Comparison of ENCODE assay signal across 2 cellular contexts in the genomic region with DNA sequence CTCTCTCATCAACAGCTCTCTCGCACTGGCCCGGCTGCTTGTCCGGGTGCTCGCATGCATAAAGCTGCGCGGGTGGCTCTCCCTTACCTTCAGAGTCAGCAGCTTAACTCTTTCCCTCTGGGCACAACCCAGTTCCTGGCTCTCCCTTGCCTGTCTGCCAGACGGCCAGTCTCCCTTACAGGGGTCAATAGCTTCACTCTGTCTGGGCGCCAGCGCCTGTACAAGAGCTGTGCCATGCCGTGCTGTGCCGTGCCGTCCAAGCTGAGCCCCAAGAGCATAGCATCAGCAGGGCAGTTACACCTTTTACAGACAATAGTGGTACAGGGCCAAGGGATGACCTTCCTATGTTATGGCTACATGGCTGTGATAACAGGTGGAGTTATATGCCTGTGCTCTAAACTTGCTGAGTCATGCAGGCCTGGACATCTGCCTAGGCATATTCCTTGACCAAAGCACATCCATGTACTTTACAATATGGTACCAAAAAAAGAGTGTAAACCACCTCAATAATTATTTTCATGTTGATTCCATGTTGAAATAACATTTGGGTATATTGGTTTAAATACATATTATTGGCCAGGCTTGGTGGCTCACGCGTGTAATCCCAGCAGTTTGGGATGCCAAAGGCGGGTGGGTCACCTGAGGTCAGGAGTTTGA.
TF ChIP-seq lines count a peak whose summit lies in the region.

No MANE protein-coding gene starts in this region.

TF ChIP-seq in WTC11, 78 proteins besides CTCF, POLR2A, EP300 and RAD21:
- TF ChIP-seq, protein P1, sequence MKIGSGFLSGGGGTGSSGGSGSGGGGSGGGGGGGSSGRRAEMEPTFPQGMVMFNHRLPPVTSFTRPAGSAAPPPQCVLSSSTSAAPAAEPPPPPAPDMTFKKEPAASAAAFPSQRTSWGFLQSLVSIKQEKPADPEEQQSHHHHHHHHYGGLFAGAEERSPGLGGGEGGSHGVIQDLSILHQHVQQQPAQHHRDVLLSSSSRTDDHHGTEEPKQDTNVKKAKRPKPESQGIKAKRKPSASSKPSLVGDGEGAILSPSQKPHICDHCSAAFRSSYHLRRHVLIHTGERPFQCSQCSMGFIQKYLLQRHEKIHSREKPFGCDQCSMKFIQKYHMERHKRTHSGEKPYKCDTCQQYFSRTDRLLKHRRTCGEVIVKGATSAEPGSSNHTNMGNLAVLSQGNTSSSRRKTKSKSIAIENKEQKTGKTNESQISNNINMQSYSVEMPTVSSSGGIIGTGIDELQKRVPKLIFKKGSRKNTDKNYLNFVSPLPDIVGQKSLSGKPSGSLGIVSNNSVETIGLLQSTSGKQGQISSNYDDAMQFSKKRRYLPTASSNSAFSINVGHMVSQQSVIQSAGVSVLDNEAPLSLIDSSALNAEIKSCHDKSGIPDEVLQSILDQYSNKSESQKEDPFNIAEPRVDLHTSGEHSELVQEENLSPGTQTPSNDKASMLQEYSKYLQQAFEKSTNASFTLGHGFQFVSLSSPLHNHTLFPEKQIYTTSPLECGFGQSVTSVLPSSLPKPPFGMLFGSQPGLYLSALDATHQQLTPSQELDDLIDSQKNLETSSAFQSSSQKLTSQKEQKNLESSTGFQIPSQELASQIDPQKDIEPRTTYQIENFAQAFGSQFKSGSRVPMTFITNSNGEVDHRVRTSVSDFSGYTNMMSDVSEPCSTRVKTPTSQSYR (CRISPR knock-in tag; IDR thresholded peaks at IDR 0.05) = no peak
- TF ChIP-seq, protein P2, sequence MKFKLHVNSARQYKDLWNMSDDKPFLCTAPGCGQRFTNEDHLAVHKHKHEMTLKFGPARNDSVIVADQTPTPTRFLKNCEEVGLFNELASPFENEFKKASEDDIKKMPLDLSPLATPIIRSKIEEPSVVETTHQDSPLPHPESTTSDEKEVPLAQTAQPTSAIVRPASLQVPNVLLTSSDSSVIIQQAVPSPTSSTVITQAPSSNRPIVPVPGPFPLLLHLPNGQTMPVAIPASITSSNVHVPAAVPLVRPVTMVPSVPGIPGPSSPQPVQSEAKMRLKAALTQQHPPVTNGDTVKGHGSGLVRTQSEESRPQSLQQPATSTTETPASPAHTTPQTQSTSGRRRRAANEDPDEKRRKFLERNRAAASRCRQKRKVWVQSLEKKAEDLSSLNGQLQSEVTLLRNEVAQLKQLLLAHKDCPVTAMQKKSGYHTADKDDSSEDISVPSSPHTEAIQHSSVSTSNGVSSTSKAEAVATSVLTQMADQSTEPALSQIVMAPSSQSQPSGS (CRISPR knock-in tag; IDR thresholded peaks at IDR 0.05; ENCODE audit: borderline replicate concordance, low read depth) = no peak
- peak; percentile 78; the same call in 1 of the 2 replicates for TF ChIP-seq NFE2L1 (CRISPR knock-in tag; IDR thresholded peaks at IDR 0.05)

TF ChIP-seq in HepG2, 621 proteins besides CTCF, POLR2A, EP300 and RAD21:
- TF ChIP-seq, protein P3, sequence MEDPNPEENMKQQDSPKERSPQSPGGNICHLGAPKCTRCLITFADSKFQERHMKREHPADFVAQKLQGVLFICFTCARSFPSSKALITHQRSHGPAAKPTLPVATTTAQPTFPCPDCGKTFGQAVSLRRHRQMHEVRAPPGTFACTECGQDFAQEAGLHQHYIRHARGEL (CRISPR knock-in tag; IDR thresholded peaks at IDR 0.05) = no peak
- TF ChIP-seq NFE2L2 (IDR thresholded peaks at IDR 0.05; ENCODE audit: low read length) (peak; percentile 95), ZNF333 (CRISPR knock-in tag; IDR thresholded peaks at IDR 0.05; ENCODE audit: borderline replicate concordance) (no peak), MAFF (IDR thresholded peaks at IDR 0.05; ENCODE audit: low read depth, low read length) (peak; percentile 75), SATB2 (CRISPR knock-in tag; IDR thresholded peaks at IDR 0.05) (no peak), MAFG (CRISPR knock-in tag; IDR thresholded peaks at IDR 0.05) (0 out of 2 replicates have a peak, but pooled peaks have one; percentile 32), MAFK (conservative IDR thresholded peaks at IDR 0.05 in 1 of 2, IDR thresholded peaks at IDR 0.05 in 1 of 2; ENCODE audit: low read length in 2 of 2) (peak; percentile 78 to 79), ZNF605 (CRISPR knock-in tag; IDR thresholded peaks at IDR 0.05) (no peak), NFE2 (CRISPR knock-in tag; IDR thresholded peaks at IDR 0.05) (peak; percentile 79; the same call in 1 of the 2 replicates), CBFB (CRISPR knock-in tag; IDR thresholded peaks at IDR 0.05) (no peak), RBM22 (optimal IDR thresholded peaks at IDR 0.05; ENCODE audit: low read length) (peak; percentile 53), ZIK1 (CRISPR knock-in tag; IDR thresholded peaks at IDR 0.05; ENCODE audit: borderline replicate concordance, low read depth) (0 out of 2 replicates have a peak, but pooled peaks have one; percentile 32), CHD4 (IDR thresholded peaks at IDR 0.05; ENCODE audit: borderline replicate concordance, low read length) (no peak), ZNF572 (CRISPR knock-in tag; IDR thresholded peaks at IDR 0.05) (no peak), NFE2L1 (CRISPR knock-in tag; IDR thresholded peaks at IDR 0.05; ENCODE audit: borderline replicate concordance) (peak; percentile 35; the same call in 1 of the 2 replicates), ATF1 (CRISPR knock-in tag; IDR thresholded peaks at IDR 0.05) (no peak), FOXA3 (CRISPR knock-in tag; IDR thresholded peaks at IDR 0.05) (no peak), ZNF33A (CRISPR knock-in tag; IDR thresholded peaks at IDR 0.05; ENCODE audit: borderline replicate concordance) (no peak)
- TF ChIP-seq, protein P4, sequence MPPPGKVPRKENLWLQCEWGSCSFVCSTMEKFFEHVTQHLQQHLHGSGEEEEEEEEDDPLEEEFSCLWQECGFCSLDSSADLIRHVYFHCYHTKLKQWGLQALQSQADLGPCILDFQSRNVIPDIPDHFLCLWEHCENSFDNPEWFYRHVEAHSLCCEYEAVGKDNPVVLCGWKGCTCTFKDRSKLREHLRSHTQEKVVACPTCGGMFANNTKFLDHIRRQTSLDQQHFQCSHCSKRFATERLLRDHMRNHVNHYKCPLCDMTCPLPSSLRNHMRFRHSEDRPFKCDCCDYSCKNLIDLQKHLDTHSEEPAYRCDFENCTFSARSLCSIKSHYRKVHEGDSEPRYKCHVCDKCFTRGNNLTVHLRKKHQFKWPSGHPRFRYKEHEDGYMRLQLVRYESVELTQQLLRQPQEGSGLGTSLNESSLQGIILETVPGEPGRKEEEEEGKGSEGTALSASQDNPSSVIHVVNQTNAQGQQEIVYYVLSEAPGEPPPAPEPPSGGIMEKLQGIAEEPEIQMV (CRISPR knock-in tag; IDR thresholded peaks at IDR 0.05; ENCODE audit: low read depth) = no peak
- TF ChIP-seq, protein P5, sequence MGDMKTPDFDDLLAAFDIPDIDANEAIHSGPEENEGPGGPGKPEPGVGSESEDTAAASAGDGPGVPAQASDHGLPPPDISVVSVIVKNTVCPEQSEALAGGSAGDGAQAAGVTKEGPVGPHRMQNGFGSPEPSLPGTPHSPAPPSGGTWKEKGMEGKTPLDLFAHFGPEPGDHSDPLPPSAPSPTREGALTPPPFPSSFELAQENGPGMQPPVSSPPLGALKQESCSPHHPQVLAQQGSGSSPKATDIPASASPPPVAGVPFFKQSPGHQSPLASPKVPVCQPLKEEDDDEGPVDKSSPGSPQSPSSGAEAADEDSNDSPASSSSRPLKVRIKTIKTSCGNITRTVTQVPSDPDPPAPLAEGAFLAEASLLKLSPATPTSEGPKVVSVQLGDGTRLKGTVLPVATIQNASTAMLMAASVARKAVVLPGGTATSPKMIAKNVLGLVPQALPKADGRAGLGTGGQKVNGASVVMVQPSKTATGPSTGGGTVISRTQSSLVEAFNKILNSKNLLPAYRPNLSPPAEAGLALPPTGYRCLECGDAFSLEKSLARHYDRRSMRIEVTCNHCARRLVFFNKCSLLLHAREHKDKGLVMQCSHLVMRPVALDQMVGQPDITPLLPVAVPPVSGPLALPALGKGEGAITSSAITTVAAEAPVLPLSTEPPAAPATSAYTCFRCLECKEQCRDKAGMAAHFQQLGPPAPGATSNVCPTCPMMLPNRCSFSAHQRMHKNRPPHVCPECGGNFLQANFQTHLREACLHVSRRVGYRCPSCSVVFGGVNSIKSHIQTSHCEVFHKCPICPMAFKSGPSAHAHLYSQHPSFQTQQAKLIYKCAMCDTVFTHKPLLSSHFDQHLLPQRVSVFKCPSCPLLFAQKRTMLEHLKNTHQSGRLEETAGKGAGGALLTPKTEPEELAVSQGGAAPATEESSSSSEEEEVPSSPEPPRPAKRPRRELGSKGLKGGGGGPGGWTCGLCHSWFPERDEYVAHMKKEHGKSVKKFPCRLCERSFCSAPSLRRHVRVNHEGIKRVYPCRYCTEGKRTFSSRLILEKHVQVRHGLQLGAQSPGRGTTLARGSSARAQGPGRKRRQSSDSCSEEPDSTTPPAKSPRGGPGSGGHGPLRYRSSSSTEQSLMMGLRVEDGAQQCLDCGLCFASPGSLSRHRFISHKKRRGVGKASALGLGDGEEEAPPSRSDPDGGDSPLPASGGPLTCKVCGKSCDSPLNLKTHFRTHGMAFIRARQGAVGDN (CRISPR knock-in tag; IDR thresholded peaks at IDR 0.05) = peak; percentile 39
- TF ChIP-seq, protein P6, sequence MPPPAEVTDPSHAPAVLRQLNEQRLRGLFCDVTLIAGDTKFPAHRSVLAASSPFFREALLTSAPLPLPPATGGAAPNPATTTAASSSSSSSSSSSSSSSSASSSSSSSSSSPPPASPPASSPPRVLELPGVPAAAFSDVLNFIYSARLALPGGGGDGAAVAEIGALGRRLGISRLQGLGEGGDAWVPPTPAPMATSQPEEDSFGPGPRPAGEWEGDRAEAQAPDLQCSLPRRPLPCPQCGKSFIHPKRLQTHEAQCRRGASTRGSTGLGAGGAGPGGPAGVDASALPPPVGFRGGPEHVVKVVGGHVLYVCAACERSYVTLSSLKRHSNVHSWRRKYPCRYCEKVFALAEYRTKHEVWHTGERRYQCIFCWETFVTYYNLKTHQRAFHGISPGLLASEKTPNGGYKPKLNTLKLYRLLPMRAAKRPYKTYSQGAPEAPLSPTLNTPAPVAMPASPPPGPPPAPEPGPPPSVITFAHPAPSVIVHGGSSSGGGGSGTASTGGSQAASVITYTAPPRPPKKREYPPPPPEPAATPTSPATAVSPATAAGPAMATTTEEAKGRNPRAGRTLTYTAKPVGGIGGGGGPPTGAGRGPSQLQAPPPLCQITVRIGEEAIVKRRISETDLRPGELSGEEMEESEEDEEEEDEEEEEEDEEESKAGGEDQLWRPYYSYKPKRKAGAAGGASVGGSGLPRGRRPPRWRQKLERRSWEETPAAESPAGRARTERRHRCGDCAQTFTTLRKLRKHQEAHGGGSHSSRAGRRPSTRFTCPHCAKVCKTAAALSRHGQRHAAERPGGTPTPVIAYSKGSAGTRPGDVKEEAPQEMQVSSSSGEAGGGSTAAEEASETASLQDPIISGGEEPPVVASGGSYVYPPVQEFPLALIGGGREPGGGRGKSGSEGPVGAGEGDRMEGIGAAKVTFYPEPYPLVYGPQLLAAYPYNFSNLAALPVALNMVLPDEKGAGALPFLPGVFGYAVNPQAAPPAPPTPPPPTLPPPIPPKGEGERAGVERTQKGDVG (CRISPR knock-in tag; IDR thresholded peaks at IDR 0.05; ENCODE audit: borderline replicate concordance) = no peak
